In the genomic region with DNA sequence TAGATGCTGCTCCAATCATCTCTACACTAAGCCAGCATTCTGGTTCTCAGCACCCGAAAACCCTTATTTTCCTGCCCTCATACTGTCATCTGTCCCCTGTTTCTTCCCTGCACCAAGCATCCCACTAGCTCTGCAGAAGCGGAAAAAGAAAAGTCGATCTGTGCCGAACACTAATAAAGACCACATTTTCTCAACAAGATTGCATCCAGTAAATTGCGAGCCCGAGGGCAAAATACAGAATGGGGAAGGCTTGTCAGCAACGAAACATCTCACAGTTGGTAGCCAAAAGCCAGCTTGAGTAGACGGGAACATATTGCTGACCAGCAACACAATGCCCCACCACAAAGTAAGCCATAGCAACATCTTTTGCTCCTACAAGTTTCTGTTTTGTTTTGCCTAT, we compare ENCODE assay signal across 27 cellular contexts.
"Had no signal": no experiment of that assay in that cellular context is flagged by ENCODE, and none has a peak within 500 bp of the region (broad histone marks: within the 10 kb centered on the region; RNA-seq: fewer than 3 reads in every experiment).

No MANE protein-coding gene starts in this region.

- H3K9me3 Mint-ChIP-seq: activated T-cell treated with anti-CD3 and anti-CD28 coated beads, Interleukin-2, amount 50 U/mL, for 24 hours; activated T-helper 17 cell treated with anti-CD3 and anti-CD28 coated beads, Interleukin-2, amount 50 U/mL, for 72 hours had no signal

- H3K27ac Mint-ChIP-seq: activated naive CD8-positive, alpha-beta T cell; activated T-cell treated with anti-CD3 and anti-CD28 coated beads, Interleukin-2, amount 50 U/mL, for 24 hours; activated T-helper 17 cell treated with anti-CD3 and anti-CD28 coated beads, Interleukin-2, amount 50 U/mL, for 72 hours; natural killer cell treated with Interleukin-12 subunit alpha and Interleukin-12 subunit beta and Interleukin-15 and Interleukin-18, amount 100 ng/mL, for 72 hours had no signal

- H3K36me3 Mint-ChIP-seq: activated naive CD8-positive, alpha-beta T cell; natural killer cell treated with Interleukin-12 subunit alpha and Interleukin-12 subunit beta and Interleukin-15 and Interleukin-18, amount 100 ng/mL, for 72 hours had no signal

- FAIRE-seq: pancreas, TTC549 had no signal

- H3K9me3 ChIP-seq: adrenal gland, ascending aorta, breast epithelium, colonic mucosa, esophagus squamous epithelium, pancreas, psoas muscle, right atrium auricular region, spleen, thoracic aorta, upper lobe of right lung had no signal

- H3K4me1 ChIP-seq: adrenal gland, ascending aorta, breast epithelium, esophagus squamous epithelium, pancreas, psoas muscle, right atrium auricular region, spleen, upper lobe of right lung had no signal

- H3K4me1 Mint-ChIP-seq: activated T-helper 17 cell treated with anti-CD3 and anti-CD28 coated beads, Interleukin-2, amount 50 U/mL, for 72 hours; central memory CD8-positive, alpha-beta T cell had no signal

- H3K36me3 ChIP-seq: adrenal gland, ascending aorta, breast epithelium, colonic mucosa, esophagus squamous epithelium, pancreas, right atrium auricular region, spleen, thoracic aorta, upper lobe of right lung, WERI-Rb-1 had no signal

- H3K4me3 Mint-ChIP-seq: activated naive CD8-positive, alpha-beta T cell; activated T-cell treated with anti-CD3 and anti-CD28 coated beads, Interleukin-2, amount 50 U/mL, for 24 hours; activated T-helper 17 cell treated with anti-CD3 and anti-CD28 coated beads, Interleukin-2, amount 50 U/mL, for 72 hours; central memory CD8-positive, alpha-beta T cell; natural killer cell treated with Interleukin-12 subunit alpha and Interleukin-12 subunit beta and Interleukin-15 and Interleukin-18, amount 100 ng/mL, for 72 hours had no signal

- ATAC-seq: activated T-helper 17 cell treated with anti-CD3 and anti-CD28 coated beads, Interleukin-2, amount 50 U/mL, for 72 hours; natural killer cell treated with Interleukin-12 subunit alpha and Interleukin-12 subunit beta and Interleukin-15 and Interleukin-18, amount 100 ng/mL, for 72 hours; pancreas; psoas muscle; upper lobe of right lung had no signal

- H3K27me3 ChIP-seq: adrenal gland, ascending aorta, breast epithelium, colonic mucosa, esophagus squamous epithelium, pancreas, right atrium auricular region, spleen, upper lobe of right lung had no signal

- H3K27ac ChIP-seq: adrenal gland, ascending aorta, breast epithelium, colonic mucosa, esophagus squamous epithelium, pancreas, psoas muscle, right atrium auricular region, spleen, thoracic aorta, upper lobe of right lung, WERI-Rb-1 had no signal

- DNase-seq: activated CD4-positive, alpha-beta T cell treated with anti-CD3 and anti-CD28 coated beads, Interleukin-2, amount 50 U/mL, for 1 hour; activated CD4-positive, CD25-positive, alpha-beta regulatory T cell treated with anti-CD3 and anti-CD28 coated beads, Interleukin-2, amount 50 U/mL, for 72 hours; activated CD8-positive, alpha-beta memory T cell treated with anti-CD3 and anti-CD28 coated beads for 24 hours; activated CD8-positive, alpha-beta memory T cell treated with anti-CD3 and anti-CD28 coated beads, Interleukin-2, amount 50 U/mL, for 4 hours; activated naive CD4-positive, alpha-beta T cell; activated T-cell treated with anti-CD3 and anti-CD28 coated beads, Interleukin-2, amount 50 U/mL, for 24 hours; adrenal gland; colonic mucosa; esophagus squamous epithelium; hypothalamus; pancreas; psoas muscle; spleen; stimulated activated CD4-positive, alpha-beta T cell treated with anti-CD3 and anti-CD28 coated beads, Interleukin-4, amount 100 ng/mL, for 1 hour; stimulated activated naive CD4-positive, alpha-beta T cell; T-helper 1 cell; upper lobe of right lung had no signal

- H3K4me3 ChIP-seq: adrenal gland, ascending aorta, breast epithelium, colonic mucosa, esophagus squamous epithelium, pancreas, psoas muscle, right atrium auricular region, spleen, thoracic aorta, upper lobe of right lung had no signal
